ENCODE assay signal across 18 cellular contexts in the genomic region with DNA sequence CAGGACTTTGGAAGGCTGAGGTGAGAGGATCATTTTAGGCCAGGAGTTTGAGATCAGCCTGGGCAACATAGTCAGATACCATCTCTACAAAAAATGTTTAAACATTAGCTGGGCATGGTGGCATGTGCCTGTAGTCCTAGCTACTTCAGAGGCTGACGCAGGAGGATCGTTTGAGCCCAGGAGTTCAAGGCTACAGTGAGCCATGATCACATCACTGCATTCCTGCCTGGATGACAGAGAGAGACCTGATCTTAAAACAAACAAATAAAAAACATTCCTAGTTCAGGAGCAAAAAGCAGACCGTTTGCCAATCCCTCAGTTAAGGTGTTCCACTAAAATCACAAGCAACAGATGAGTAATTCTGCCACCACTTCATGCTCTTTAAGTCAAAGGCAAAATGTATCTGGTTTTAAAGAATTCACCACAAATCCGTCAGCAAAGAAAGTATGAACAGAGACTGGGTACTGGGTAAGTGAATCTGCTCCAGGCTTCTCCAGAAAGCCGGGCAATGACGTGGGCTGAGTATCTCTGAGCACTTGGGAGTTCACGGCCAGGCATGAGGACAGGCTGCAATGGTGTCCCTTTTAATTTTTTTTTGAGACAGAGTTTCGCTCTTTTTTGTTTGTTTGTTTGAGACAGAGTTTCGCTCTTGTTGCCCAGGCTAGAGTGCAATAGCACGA. TPM values are rescaled to one million over a fixed set of nuclear protein-coding genes. Genes with fewer than 3 reads are reported as not detected.
DNase-seq lines count a peak whose midpoint lies in the region; ATAC-seq and TF ChIP-seq lines count a peak whose summit lies in the region.
"Had no signal": no experiment of that assay in that cellular context is flagged by ENCODE, and none has a peak within 500 bp of the region (broad histone marks: within the 10 kb centered on the region; RNA-seq: fewer than 3 reads in every experiment).

No MANE protein-coding gene starts in this region.

- POLR2A ChIA-PET in Panc1 (lab: Charles Lee): no interaction called here

- peak; percentile 90 for ATAC-seq in Panc1
- no peak for ATAC-seq in HG03175 (IDR thresholded peaks at IDR 0.05; ENCODE audit: unreplicated experiment)
- no peak for ATAC-seq in activated T-cell treated with anti-CD3 and anti-CD28 coated beads, Interleukin-2, amount 50 U/mL, for 4 hours
- ATAC-seq: naive thymus-derived CD8-positive, alpha-beta T cell had no signal

- peaks cover 4% of the 10 kb centered on the region for H3K9me3 Mint-ChIP-seq in chondrocyte (ENCODE audit: low read depth)
- H3K9me3 Mint-ChIP-seq in osteocyte (ENCODE audit: unreplicated experiment): peaks cover 3% of the 10 kb centered on the region
- H3K9me3 Mint-ChIP-seq in activated T-cell treated with anti-CD3 and anti-CD28 coated beads, Interleukin-2, amount 50 U/mL, for 4 hours: no peaks in the 10 kb centered on the region
- H3K9me3 Mint-ChIP-seq: activated T-cell treated with anti-CD3 and anti-CD28 coated beads, Interleukin-2, amount 50 U/mL, for 72 hours had no signal

- no peak for TF ChIP-seq CTCF in Panc1 (IDR thresholded peaks at IDR 0.05)
- TF ChIP-seq CTCF in chondrocyte (IDR thresholded peaks at IDR 0.05): no peak
- TF ChIP-seq CTCF in osteocyte (IDR thresholded peaks at IDR 0.05): no peak

- DNase-seq in Daoy (ENCODE audit: low read depth) (peak; percentile 14), Panc1 (ENCODE audit: low read depth, low spot score) (peak; percentile 62), chondrocyte (ENCODE audit: low spot score) (no peak), osteocyte (ENCODE audit: extremely low spot score, unreplicated experiment) (peak; percentile 13), DMS114 treated with DMSO at 0.1 percent for 48 hours (lab: John Stamatoyannopoulos, UW; ENCODE audit: unreplicated experiment) (no peak), midbrain (lab: John Stamatoyannopoulos, UW) (no peak)
- DNase-seq in activated T-cell treated with anti-CD3 and anti-CD28 coated beads, Interleukin-2, amount 50 U/mL, for 4 hours: no peak
- DNase-seq: activated CD4-positive, alpha-beta T cell treated with anti-CD3 and anti-CD28 coated beads, Interleukin-2, amount 50 U/mL, for 4 hours; activated T-cell treated with anti-CD3 and anti-CD28 coated beads, Interleukin-2, amount 50 U/mL, for 72 hours; anterior cingulate cortex; dorsolateral prefrontal cortex; hypothalamus; naive thymus-derived CD8-positive, alpha-beta T cell; NCI-H1105; NCI-H446 treated with DMSO at 0.1 percent for 48 hours; stimulated activated CD4-positive, alpha-beta T cell treated with anti-CD3 and anti-CD28 coated beads, Interleukin-1b, Interleukin-23, amount 100 ng/mL, for 48 hours had no signal

- CTCF ChIA-PET in Panc1 (lab: Charles Lee): no interaction called here

- intact Hi-C loops in Panc1 (cut with micrococcal nuclease; ENCODE audit: unreplicated experiment): no loop called here

- H3K4me1 ChIP-seq in Panc1 (ENCODE audit: control insufficient read depth, insufficient read depth, low read length): peaks cover 30% of the 10 kb centered on the region

- H3K4me3 ChIP-seq in Panc1 (ENCODE audit: low read depth in 2 of 2, low read length in 2 of 2): no peak overlapping the region
- H3K4me3 ChIP-seq: dorsolateral prefrontal cortex, thoracic aorta had no signal

- peak overlapping the region; percentile 57 for H3K27ac Mint-ChIP-seq in chondrocyte (ENCODE audit: unreplicated experiment)
- H3K27ac Mint-ChIP-seq in osteocyte (ENCODE audit: unreplicated experiment): no peak overlapping the region
- H3K27ac Mint-ChIP-seq: activated T-cell treated with anti-CD3 and anti-CD28 coated beads, Interleukin-2, amount 50 U/mL, for 72 hours had no signal

- peak overlapping the region; percentile 76 for H3K27ac ChIP-seq in Panc1 (ENCODE audit: low read length)
- H3K27ac ChIP-seq: dorsolateral prefrontal cortex, thoracic aorta had no signal

- H3K27me3 ChIP-seq in Panc1 (ENCODE audit: control insufficient read depth, insufficient read depth, low read length): no peaks in the 10 kb centered on the region
- H3K27me3 ChIP-seq: dorsolateral prefrontal cortex had no signal

- no peaks in the 10 kb centered on the region for H3K27me3 Mint-ChIP-seq in chondrocyte (ENCODE audit: low read depth)
- no peaks in the 10 kb centered on the region for H3K27me3 Mint-ChIP-seq in osteocyte (ENCODE audit: unreplicated experiment)
- no peaks in the 10 kb centered on the region for H3K27me3 Mint-ChIP-seq in activated T-cell treated with anti-CD3 and anti-CD28 coated beads, Interleukin-2, amount 50 U/mL, for 4 hours (ENCODE audit: low read depth)

- in situ Hi-C loops in Panc1 (cut with HindIII; ENCODE audit: low pct_unique_long_range_greater_than_20kb, low sequenced_read_pairs): no loop called here

- 0 out of 2 replicates have a peak, but pooled peaks cover 3% of the 10 kb centered on the region for H3K9me3 ChIP-seq in Panc1 (ENCODE audit: control insufficient read depth, insufficient read depth, low read depth, low read length)
- H3K9me3 ChIP-seq: thoracic aorta had no signal

- no peak overlapping the region for H3K4me3 Mint-ChIP-seq in chondrocyte (ENCODE audit: unreplicated experiment)
- H3K4me3 Mint-ChIP-seq in osteocyte (ENCODE audit: unreplicated experiment): no peak overlapping the region
- no peak overlapping the region for H3K4me3 Mint-ChIP-seq in activated T-cell treated with anti-CD3 and anti-CD28 coated beads, Interleukin-2, amount 50 U/mL, for 4 hours
- H3K4me3 Mint-ChIP-seq: activated T-cell treated with anti-CD3 and anti-CD28 coated beads, Interleukin-2, amount 50 U/mL, for 72 hours; naive thymus-derived CD8-positive, alpha-beta T cell had no signal

- H3K36me3 Mint-ChIP-seq in chondrocyte (ENCODE audit: low read depth) (peaks cover 20% of the 10 kb centered on the region), osteocyte (ENCODE audit: unreplicated experiment) (peaks cover 15% of the 10 kb centered on the region)
- no peaks in the 10 kb centered on the region for H3K36me3 Mint-ChIP-seq in activated T-cell treated with anti-CD3 and anti-CD28 coated beads, Interleukin-2, amount 50 U/mL, for 4 hours (ENCODE audit: insufficient read depth)

- no TSS peak for BruUV-seq in Panc1 (replicated peaks; lab: Mats Ljungman, UMichigan)

- no peaks in the 10 kb centered on the region for H3K36me3 ChIP-seq in Panc1 (ENCODE audit: control insufficient read depth, insufficient read depth, low read length)

- peaks cover 36% of the 10 kb centered on the region for H3K4me1 Mint-ChIP-seq in chondrocyte (ENCODE audit: low read depth)
- peaks cover 5% of the 10 kb centered on the region for H3K4me1 Mint-ChIP-seq in osteocyte (ENCODE audit: unreplicated experiment)
- no peaks in the 10 kb centered on the region for H3K4me1 Mint-ChIP-seq in activated T-cell treated with anti-CD3 and anti-CD28 coated beads, Interleukin-2, amount 50 U/mL, for 4 hours (ENCODE audit: low read depth)
- H3K4me1 Mint-ChIP-seq: naive thymus-derived CD8-positive, alpha-beta T cell had no signal

RNA-seq across cellular contexts. Expression of a gene that starts 19.5 kb away (rescaled TPM):
- 1.7 and 3.2 TPM in 2 replicates for total RNA-seq in Daoy (2014; rRNA removed; shearing (Covaris generic))
- total RNA-seq in Panc1 (2021; ENCODE audit: unreplicated experiment) (11.9 TPM), chondrocyte (22.5 to 28.3 TPM (median 24.2 TPM) in 3 replicates), osteocyte (7.9 and 10.1 TPM in 2 replicates)
- 13.1 TPM for polyA plus RNA-seq in Panc1 (2012; ENCODE audit: insufficient read length)
- under 1 TPM; 0.16 to 0.33 (median 0.18) TPM for total RNA-seq in activated T-cell treated with anti-CD3 and anti-CD28 coated beads, Interleukin-2, amount 50 U/mL, for 4 hours

Comparison
In these comparisons a context has a peak if more than half of its experiments do, and no peak if none do; other contexts are left out.
1. DNase-seq: peak in Daoy (single experiment), Panc1 (single experiment) and osteocyte (single experiment); none in chondrocyte (single experiment), DMS114 treated with DMSO at 0.1 percent for 48 hours (single experiment), midbrain (single experiment) and activated T-cell treated with anti-CD3 and anti-CD28 coated beads, Interleukin-2, amount 50 U/mL, for 4 hours (single experiment).